In the genomic region with DNA sequence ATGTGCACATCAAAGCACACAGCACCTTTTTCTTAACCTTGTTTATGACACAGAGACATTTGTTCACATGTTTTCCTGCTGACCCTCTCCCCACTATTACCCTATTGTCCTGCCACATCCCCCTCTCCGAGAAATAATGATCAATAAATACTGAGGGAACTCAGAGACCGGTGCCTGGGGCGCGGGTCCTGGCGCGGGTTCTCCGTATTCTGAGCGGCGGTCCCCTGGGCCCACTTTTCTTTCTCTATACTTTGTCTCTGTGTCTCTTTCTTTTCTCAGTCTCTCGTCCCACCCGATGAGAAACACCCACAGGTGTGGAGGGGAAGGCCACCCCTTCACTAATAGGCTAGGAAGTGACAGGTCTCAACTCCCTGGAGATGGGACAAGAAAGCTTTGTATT, we compare ENCODE assay signal across 8 cellular contexts. TPM values are rescaled to one million over a fixed set of nuclear protein-coding genes. Genes with fewer than 3 reads are reported as not detected.
DNase-seq lines count a peak whose midpoint lies in the region; ATAC-seq, FAIRE-seq and TF ChIP-seq lines count a peak whose summit lies in the region.
"Not testable (repeated sequence)": the region's sequence is repeated elsewhere in the genome, so short reads cannot be mapped to it uniquely, and the experiment has no call there.

No MANE protein-coding gene starts in this region.

- H3K23ac ChIP-seq in IMR-90 (ENCODE audit: low read depth, low read length): peak overlapping the region; percentile 96; the same call in 1 of the 2 replicates

- H4K5ac ChIP-seq in IMR-90 (ENCODE audit: low read depth, low read length): peak overlapping the region; percentile 90

- not testable (repeated sequence) for TF ChIP-seq EP300 in GM12878 (IDR thresholded peaks at IDR 0.05; ENCODE audit: borderline replicate concordance in 1 of 2, control insufficient read depth in 1 of 2, low read depth in 2 of 2, low read length in 2 of 2)

- ATAC-seq in IMR-90 (ENCODE audit: low read depth); GM12878; psoas muscle: not testable (repeated sequence)

- H3K56ac ChIP-seq in IMR-90 (ENCODE audit: extremely low read depth, insufficient read depth, low read length): peak overlapping the region; percentile 87

- RAD21 ChIA-PET in GM12878 (lab: Charles Lee; ENCODE audit: unreplicated experiment): interaction anchor here (0.8 to 1.3 kb wide), 2 partner anchors 9 to 43 kb away, joined by 3 to 5 read pairs; no protein-coding TSS in a partner anchor

- not testable (repeated sequence) for TF ChIP-seq POLR2A in IMR-90 (IDR thresholded peaks at IDR 0.05; ENCODE audit: low read depth, low read length); GM12878 (IDR thresholded peaks at IDR 0.05; ENCODE audit: low read depth, low read length)

- H3K18ac ChIP-seq in IMR-90 (ENCODE audit: low read depth, low read length): peak overlapping the region; percentile 95

- CTCF ChIA-PET in IMR-90 (lab: Yijun Ruan, JAX) (interaction anchor here (1.2 kb wide), 1 partner anchor 112 kb away, joined by 5 read pairs; no protein-coding TSS in a partner anchor), GM12878 (lab: Yijun Ruan, JAX) (interaction anchor here (1.8 kb wide), 1 partner anchor 28 kb away, joined by 6 read pairs; no protein-coding TSS in a partner anchor)

- peak overlapping the region; percentile 97 for H2BK5ac ChIP-seq in IMR-90 (ENCODE audit: low read depth, low read length, poor library complexity, severe bottlenecking)

- peak overlapping the region; percentile 82 for H3K27ac ChIP-seq in ACC112 (ENCODE audit: low read depth, low read length)
- peak overlapping the region; percentile 95 for H3K27ac ChIP-seq in IMR-90 (ENCODE audit: insufficient read depth, low read length)
- H3K27ac ChIP-seq in SJCRH30: peak overlapping the region; percentile 88
- not testable (repeated sequence) for H3K27ac ChIP-seq in GM12878 (ENCODE audit: control insufficient read depth, insufficient read depth)
- peak overlapping the region; percentile 8 to 55 for H3K27ac ChIP-seq in kidney (ENCODE audit: low read depth in 2 of 2, low read length in 2 of 2)
- peak overlapping the region; percentile 84 for H3K27ac ChIP-seq in psoas muscle
- H3K27ac ChIP-seq in smooth muscle cell (ENCODE audit: low read depth): peak overlapping the region; percentile 97
- peak overlapping the region; percentile 52 for H3K27ac ChIP-seq in urinary bladder (ENCODE audit: low read depth)

- peak overlapping the region; percentile 98 for H3K14ac ChIP-seq in IMR-90 (replicated peaks; ENCODE audit: low read depth, low read length)

- TF ChIP-seq CTCF in IMR-90 (conservative IDR thresholded peaks at IDR 0.05; ENCODE audit: low read depth, low read length); GM12878 (IDR thresholded peaks at IDR 0.05 in 2 of 3, conservative IDR thresholded peaks at IDR 0.05 in 1 of 3; ENCODE audit: control insufficient read depth in 2 of 3, extremely low read depth in 1 of 3, insufficient read depth in 1 of 3, low read depth in 3 of 3, low read length in 3 of 3); kidney (IDR thresholded peaks at IDR 0.05; ENCODE audit: borderline replicate concordance, extremely low read depth, insufficient read depth); psoas muscle (IDR thresholded peaks at IDR 0.05); smooth muscle cell (IDR thresholded peaks at IDR 0.05; ENCODE audit: borderline replicate concordance, insufficient read depth, poor library complexity, severe bottlenecking): not testable (repeated sequence)

- H3K9me3 ChIP-seq in IMR-90 (ENCODE audit: control insufficient read depth, insufficient read depth, low read length); SJCRH30 (replicated peaks); GM12878 (replicated peaks; ENCODE audit: control insufficient read depth, insufficient read depth, low read length); kidney (ENCODE audit: control insufficient read depth in 1 of 2, low read length in 2 of 2); psoas muscle; smooth muscle cell (replicated peaks; ENCODE audit: low read depth): not testable (repeated sequence)

- intact Hi-C loops in IMR-90 (cut with micrococcal nuclease); GM12878 (cut with micrococcal nuclease; ENCODE audit: unreplicated experiment); kidney (cut with DNase I); psoas muscle (cut with DNase I): not testable (repeated sequence)

- H3K79me1 ChIP-seq in IMR-90 (ENCODE audit: low read depth in 1 of 2, low read length in 2 of 2): peaks cover 22 to 45% of the 10 kb centered on the region in 2 experiments

- not testable (repeated sequence) for H3K27me3 ChIP-seq in ACC112 (ENCODE audit: insufficient read depth, low read length); IMR-90 (ENCODE audit: control insufficient read depth, insufficient read depth, low read length); SJCRH30; GM12878 (replicated peaks in 1 of 2; ENCODE audit: control insufficient read depth in 2 of 2, insufficient read depth in 2 of 2, low read length in 1 of 2); psoas muscle (ENCODE audit: insufficient read depth in 3 of 3, low read length in 2 of 3); smooth muscle cell (ENCODE audit: low read depth)

- H3K79me2 ChIP-seq in ACC112 (ENCODE audit: control insufficient read depth, insufficient read depth, low read length, unreplicated experiment): peaks cover 16% of the 10 kb centered on the region
- H3K79me2 ChIP-seq in GM12878 (ENCODE audit: control insufficient read depth, insufficient read depth, low read length): peaks cover 37% of the 10 kb centered on the region
- H3K79me2 ChIP-seq in smooth muscle cell (ENCODE audit: low read depth): peaks cover 14% of the 10 kb centered on the region

- peak overlapping the region; percentile 99 for H2AK5ac ChIP-seq in IMR-90 (ENCODE audit: low read depth, low read length)

- peaks cover 21% of the 10 kb centered on the region for H3K9me1 ChIP-seq in IMR-90 (ENCODE audit: insufficient read depth, low read length)

- not testable (repeated sequence) for H3K4me2 ChIP-seq in IMR-90 (ENCODE audit: low read depth, low read length); GM12878 (ENCODE audit: control insufficient read depth, insufficient read depth)
- H3K4me2 ChIP-seq in smooth muscle cell: peak overlapping the region; percentile 82

- not testable (repeated sequence) for BruUV-seq in IMR-90 (replicated peaks; lab: Mats Ljungman, UMichigan); GM12878 (replicated peaks; lab: Mats Ljungman, UMichigan)

- dilution Hi-C loops in IMR-90 (cut with HindIII; ENCODE audit: low sequenced_read_pairs, unreplicated experiment): not testable (repeated sequence)

- POLR2A ChIA-PET in IMR-90 (lab: Charles Lee; ENCODE audit: unreplicated experiment); GM12878 (lab: Charles Lee): not testable (repeated sequence)

- H3F3A ChIP-seq in smooth muscle cell (ENCODE audit: low read depth): peaks cover 23% of the 10 kb centered on the region

- SMC1A ChIA-PET in GM12878 (lab: Charles Lee; ENCODE audit: uncharacterized antibody, unreplicated experiment): interaction anchor here (1.0 to 2.0 kb wide), 2 partner anchors 18 to 30 kb away, joined by 3 to 7 read pairs; no protein-coding TSS in a partner anchor

- H2AFZ ChIP-seq in ACC112 (ENCODE audit: low read length, unreplicated experiment); IMR-90 (replicated peaks; ENCODE audit: low read length, poor library complexity); GM12878 (ENCODE audit: control insufficient read depth, low read depth, low read length); smooth muscle cell (ENCODE audit: low read depth): not testable (repeated sequence)

- H2BK120ac ChIP-seq in IMR-90 (ENCODE audit: low read depth, low read length): peak overlapping the region; percentile 95

- TF ChIP-seq RAD21 in IMR-90 (IDR thresholded peaks at IDR 0.05; ENCODE audit: low read length); GM12878 (IDR thresholded peaks at IDR 0.05; ENCODE audit: insufficient read depth, low read depth, low read length): not testable (repeated sequence)

- not testable (repeated sequence) for H3K36me3 ChIP-seq in ACC112 (ENCODE audit: insufficient read depth, low read length); SJCRH30; kidney (ENCODE audit: control insufficient read depth in 1 of 2, insufficient read depth in 2 of 2, low read length in 2 of 2); psoas muscle (ENCODE audit: insufficient read depth in 1 of 2, low read depth in 1 of 2); smooth muscle cell (ENCODE audit: low read depth); urinary bladder (ENCODE audit: insufficient read depth)
- H3K36me3 ChIP-seq in IMR-90 (ENCODE audit: control insufficient read depth, insufficient read depth, low read length): peaks cover 18% of the 10 kb centered on the region
- H3K36me3 ChIP-seq in GM12878 (ENCODE audit: control insufficient read depth in 2 of 2, insufficient read depth in 2 of 2, low read length in 1 of 2): peaks cover 0 to 13% of the 10 kb centered on the region in 2 experiments; a peak in 3 of 4 replicates

- not testable (repeated sequence) for FAIRE-seq in GM12878 (lab: Jason Lieb, UNC); kidney (lab: Jason Lieb, UNC)

- H3K4ac ChIP-seq in IMR-90 (ENCODE audit: low read depth, low read length): peak overlapping the region; percentile 96

- H3K4me1 ChIP-seq in ACC112 (ENCODE audit: control insufficient read depth, insufficient read depth, low read length, unreplicated experiment): peaks cover 40% of the 10 kb centered on the region
- H3K4me1 ChIP-seq in IMR-90 (ENCODE audit: control insufficient read depth, insufficient read depth, low read length): peaks cover 33% of the 10 kb centered on the region
- peaks cover 36% of the 10 kb centered on the region for H3K4me1 ChIP-seq in SJCRH30
- peaks cover 10% of the 10 kb centered on the region for H3K4me1 ChIP-seq in GM12878 (ENCODE audit: control insufficient read depth, insufficient read depth, low read length)
- H3K4me1 ChIP-seq in kidney (ENCODE audit: control insufficient read depth in 1 of 2, insufficient read depth in 1 of 2, low read depth in 1 of 2, low read length in 2 of 2): peaks cover 7 to 19% of the 10 kb centered on the region in 2 donors
- H3K4me1 ChIP-seq in psoas muscle: peaks cover 22% of the 10 kb centered on the region
- peaks cover 25% of the 10 kb centered on the region for H3K4me1 ChIP-seq in smooth muscle cell (ENCODE audit: low read depth)
- not testable (repeated sequence) for H3K4me1 ChIP-seq in urinary bladder (ENCODE audit: insufficient read depth)

- H2AK9ac ChIP-seq in IMR-90 (replicated peaks; ENCODE audit: low read depth, low read length, poor library complexity): peak overlapping the region; percentile 48

- DNase-seq in IMR-90; SJCRH30; GM12878 (ENCODE audit: low read depth, low spot score); kidney; psoas muscle; smooth muscle cell (lab: John Stamatoyannopoulos, UW; ENCODE audit: unreplicated experiment): not testable (repeated sequence)

- H2BK20ac ChIP-seq in IMR-90 (ENCODE audit: low read depth, low read length): peak overlapping the region; percentile 98

- H2BK15ac ChIP-seq in IMR-90 (ENCODE audit: low read depth, low read length): peak overlapping the region; percentile 67; the same call in 2 of the 3 replicates

- H3K9ac ChIP-seq in IMR-90 (ENCODE audit: low read depth, low read length): peak overlapping the region; percentile 53
- H3K9ac ChIP-seq in GM12878 (ENCODE audit: control insufficient read depth, insufficient read depth, low read length); kidney (ENCODE audit: low read length in 2 of 2); smooth muscle cell (ENCODE audit: low read depth): not testable (repeated sequence)

- not testable (repeated sequence) for H4K20me1 ChIP-seq in IMR-90 (ENCODE audit: insufficient read depth, low read length); GM12878 (ENCODE audit: control insufficient read depth, insufficient read depth); smooth muscle cell (ENCODE audit: low read depth)

- peak overlapping the region; percentile 95 for H4K91ac ChIP-seq in IMR-90 (ENCODE audit: insufficient read depth, low read depth, low read length)

- peak overlapping the region; percentile 37 to 99 for H4K8ac ChIP-seq in IMR-90 (ENCODE audit: low read depth in 2 of 2, low read length in 2 of 2)

- in situ Hi-C loops in IMR-90 (cut with MboI; ENCODE audit: low sequenced_read_pairs); GM12878 (cut with MboI): not testable (repeated sequence)

- H3K4me3 ChIP-seq in ACC112 (ENCODE audit: low read depth, low read length); IMR-90 (ENCODE audit: insufficient read depth, low read depth, low read length); SJCRH30; GM12878; kidney (ENCODE audit: low read length in 2 of 2); psoas muscle; smooth muscle cell; urinary bladder (ENCODE audit: low read depth, low read length): not testable (repeated sequence)

- WGBS in IMR-90 (ENCODE audit: extremely low coverage in 2 of 2, insufficient read length in 1 of 2), 2 experiments: no CpG with 5 or more reads among the region's 11 CpGs
- WGBS in GM12878 (ENCODE audit: insufficient coverage, insufficient replicate concordance, low lambda C conversion rate, missing lambda C conversion rate): 90% methylated on average over 11 of the region's 11 CpGs
- 92 to 96% (median 95%) methylated on average over 11 of the region's 11 CpGs for WGBS in psoas muscle, 3 donors
- WGBS in smooth muscle cell (ENCODE audit: low lambda C conversion rate): 83% methylated on average over 11 of the region's 11 CpGs
- 91% methylated on average over 11 of the region's 11 CpGs for WGBS in urinary bladder

RNA-seq across cellular contexts. Expression of gene ABCC4, which starts 32.6 kb away (rescaled TPM):
- total RNA-seq in IMR-90 (2012; rRNA removed) (41.4 and 56.1 TPM in 2 replicates), GM12878 (2014; rRNA removed) (28.1 and 37.8 TPM in 2 replicates), GM12878 (2014; rRNA removed; fragmentation: Illumina TruSeq; extraction: Trizol) (34.7 and 37.8 TPM in 2 replicates), GM12878 (2021) (35.6 and 36.4 TPM in 2 replicates), kidney (52.4 TPM), psoas muscle (10 to 100 TPM in 1 of 4 donors, 1 to 10 TPM in 3; 4.3 to 25.2 (median 6.6) TPM), smooth muscle cell (35.9 and 37.7 TPM in 2 replicates), urinary bladder (32.5 TPM)
- polyA plus RNA-seq in IMR-90 (2012; rRNA removed) (13.1 and 16.6 TPM in 2 replicates), GM12878 (2011; rRNA removed) (44.4 and 58.5 TPM in 2 replicates), GM12878 (2014; fragmentation: Illumina TruSeq; extraction: Trizol) (28.3 and 30.3 TPM in 2 replicates), GM12878 (2014; fragmentation: Nextera tagmentation; extraction: Ambion mirVana) (1 to 10 TPM; 7.2 to 8.0 TPM), GM12878 (2014; rRNA removed) (16.5 and 20.0 TPM in 2 replicates), GM12878 (2016; fragmentation: Nextera tagmentation; extraction: Ambion mirVana) (10 to 100 TPM; 18.3 to 19.3 TPM), kidney (ENCODE audit: insufficient read depth, low read depth, low replicate concordance) (11.3 TPM), psoas muscle (1 to 10 TPM; 2.3 to 6.1 (median 3.2) TPM), smooth muscle cell (11.9 and 15.4 TPM in 2 replicates), urinary bladder (31.4 TPM)
- polyA plus RNA-seq in IMR-90 (2012; cell fraction: cytosol; rRNA removed): 6.5 and 6.8 TPM in 2 replicates
- 8.8 and 30.7 TPM in 2 replicates for polyA plus RNA-seq in IMR-90 (2012; cell fraction: nucleus; rRNA removed; ENCODE audit: low replicate concordance)
- total RNA-seq in SJCRH30 (2014; rRNA removed; shearing (Covaris generic)): 24.1 and 25.7 TPM in 2 replicates
- 273 and 306 TPM in 2 replicates for total RNA-seq in GM12878 (2013; cell fraction: nucleolus; rRNA removed)
- 8.8 TPM for polyA plus RNA-seq in GM12878 (2011; ENCODE audit: low read depth)
- polyA plus RNA-seq in GM12878 (2011; cell fraction: cytosol; rRNA removed): 21.1 and 22.0 TPM in 2 replicates
- 30.5 and 31.4 TPM in 2 replicates for polyA plus RNA-seq in GM12878 (2011; cell fraction: nucleus; rRNA removed)
- 11.4 and 12.6 TPM in 2 replicates for polyA plus RNA-seq in GM12878 (2012)
- 127 and 164 TPM in 2 replicates for polyA minus RNA-seq in GM12878 (2011; rRNA and poly(A)+ RNA removed)
- polyA minus RNA-seq in GM12878 (2011; cell fraction: cytosol; rRNA and poly(A)+ RNA removed): 26.5 and 28.6 TPM in 2 replicates
- polyA minus RNA-seq in GM12878 (2011; cell fraction: nucleus; rRNA and poly(A)+ RNA removed): 73.5 and 115 TPM in 2 replicates
